ENCODE assay signal across 12 cellular contexts in genomic region chr2:23545391-23545790, GRCh38.
A peak's percentile ranks its signal among the peaks of the same experiment; 100 is the strongest.
DNase-seq lines count a peak whose midpoint lies in the region; ATAC-seq and TF ChIP-seq lines count a peak whose summit lies in the region.
"Had no signal": no experiment of that assay in that cellular context is flagged by ENCODE, and none has a peak within 500 bp of the region (broad histone marks: within the 10 kb centered on the region; RNA-seq: fewer than 3 reads in every experiment).

No MANE protein-coding gene starts in this region.

- H3K27me3 ChIP-seq in H7 (ENCODE audit: control insufficient read depth, insufficient read depth, low read length), result no peaks in the 10 kb centered on the region

- no peaks in the 10 kb centered on the region for H3K9me3 Mint-ChIP-seq in activated CD4-positive, alpha-beta memory T cell treated with anti-CD3 and anti-CD28 coated beads, Interleukin-2, amount 10 ng/mL, durations not matched to agents 7 days and 5 days
- H3K9me3 Mint-ChIP-seq: activated T-helper 2 cell treated with anti-CD3 and anti-CD28 coated beads, Interferon-gamma antibody, Interleukin-2, Interleukin-4, amounts not matched to agents 10 μg/mL and 5 μg/mL and 100 μg/mL, durations not matched to agents 14 hours and 24 hours and 36 hours; naive B cell; stimulated activated naive B cell treated with anti-CD40 and anti-IgM and Interleukin-4, amounts not matched to agents 10 μg/mL and 1 μg/mL and 100 μg/mL, for 72 hours had no signal

- DNase-seq in AML-193 (lab: John Stamatoyannopoulos, UW) (peak; percentile 49 to 59), H7 (peak; percentile 45), kidney tubule cell (ENCODE audit: low spot score) (peak; percentile 77), NOMO-1 treated with DMSO at 0.1 percent for 48 hours (lab: John Stamatoyannopoulos, UW; ENCODE audit: unreplicated experiment) (no peak)
- no peak for DNase-seq in activated CD4-positive, alpha-beta memory T cell treated with anti-CD3 and anti-CD28 coated beads, Interleukin-2, amount 10 ng/mL, durations not matched to agents 7 days and 5 days
- DNase-seq: GF-D8; naive B cell; NCI-H774; stimulated activated naive B cell treated with anti-CD40 and anti-IgM and Interleukin-4, amounts not matched to agents 10 μg/mL and 1 μg/mL and 100 μg/mL, for 72 hours had no signal

- H3K4me3 Mint-ChIP-seq in activated CD4-positive, alpha-beta memory T cell treated with anti-CD3 and anti-CD28 coated beads, Interleukin-2, amount 10 ng/mL, durations not matched to agents 7 days and 5 days, result no peak overlapping the region
- H3K4me3 Mint-ChIP-seq: naive B cell; stimulated activated naive B cell treated with anti-CD40 and anti-IgM and Interleukin-4, amounts not matched to agents 10 μg/mL and 1 μg/mL and 100 μg/mL, for 72 hours had no signal

- CTCF ChIA-PET in activated CD4-positive, alpha-beta memory T cell treated with anti-CD3 and anti-CD28 coated beads, Interleukin-2, amount 10 ng/mL, durations not matched to agents 7 days and 5 days (lab: Charles Lee), result interaction anchor here (1.3 kb wide), 1 partner anchor 13 kb away, joined by 3 read pairs; no protein-coding TSS in a partner anchor

- peaks cover 4% of the 10 kb centered on the region for H3K27me3 Mint-ChIP-seq in activated CD4-positive, alpha-beta memory T cell treated with anti-CD3 and anti-CD28 coated beads, Interleukin-2, amount 10 ng/mL, durations not matched to agents 7 days and 5 days

- no peaks in the 10 kb centered on the region for H3K4me1 Mint-ChIP-seq in activated CD4-positive, alpha-beta memory T cell treated with anti-CD3 and anti-CD28 coated beads, Interleukin-2, amount 10 ng/mL, durations not matched to agents 7 days and 5 days
- H3K4me1 Mint-ChIP-seq: stimulated activated naive B cell treated with anti-CD40 and anti-IgM and Interleukin-4, amounts not matched to agents 10 μg/mL and 1 μg/mL and 100 μg/mL, for 72 hours had no signal

- no peaks in the 10 kb centered on the region for H3K36me3 ChIP-seq in H7 (replicated peaks; ENCODE audit: control insufficient read depth, insufficient read depth, low read length)

- POLR2A ChIA-PET in activated CD4-positive, alpha-beta memory T cell treated with anti-CD3 and anti-CD28 coated beads, Interleukin-2, amount 10 ng/mL, durations not matched to agents 7 days and 5 days (lab: Charles Lee), result no interaction called here

- H3K27ac Mint-ChIP-seq in activated CD4-positive, alpha-beta memory T cell treated with anti-CD3 and anti-CD28 coated beads, Interleukin-2, amount 10 ng/mL, durations not matched to agents 7 days and 5 days, result no peak overlapping the region
- H3K27ac Mint-ChIP-seq: activated T-helper 2 cell treated with anti-CD3 and anti-CD28 coated beads, Interferon-gamma antibody, Interleukin-2, Interleukin-4, amounts not matched to agents 10 μg/mL and 5 μg/mL and 100 μg/mL, durations not matched to agents 14 hours and 24 hours and 36 hours; naive B cell; stimulated activated naive B cell treated with anti-CD40 and anti-IgM and Interleukin-4, amounts not matched to agents 10 μg/mL and 1 μg/mL and 100 μg/mL, for 72 hours had no signal

- H3K36me3 Mint-ChIP-seq in activated CD4-positive, alpha-beta memory T cell treated with anti-CD3 and anti-CD28 coated beads, Interleukin-2, amount 10 ng/mL, durations not matched to agents 7 days and 5 days (ENCODE audit: low read depth), result no peaks in the 10 kb centered on the region
- H3K36me3 Mint-ChIP-seq: naive B cell; stimulated activated naive B cell treated with anti-CD40 and anti-IgM and Interleukin-4, amounts not matched to agents 10 μg/mL and 1 μg/mL and 100 μg/mL, for 72 hours had no signal

- ATAC-seq in SK-N-SH treated with all-trans-retinoic acid at 6 μM for 48 hours, result peak; percentile 75
- ATAC-seq in GM19023 (IDR thresholded peaks at IDR 0.05; ENCODE audit: unreplicated experiment), result no peak

- no peak overlapping the region for H3K4me3 ChIP-seq in H7 (ENCODE audit: insufficient read depth, low read depth, low read length)

TF ChIP-seq in SK-N-SH treated with all-trans-retinoic acid at 6 μM for 48 hours, 23 proteins besides CTCF, POLR2A, EP300 and RAD21:
- no peak for TF ChIP-seq ZNF8 (CRISPR knock-in tag; IDR thresholded peaks at IDR 0.05)
- TF ChIP-seq RARB (CRISPR knock-in tag; IDR thresholded peaks at IDR 0.05), result no peak
- TF ChIP-seq ZFP30 (CRISPR knock-in tag; IDR thresholded peaks at IDR 0.05), result no peak
- TF ChIP-seq ZNF70 (CRISPR knock-in tag; IDR thresholded peaks at IDR 0.05), result no peak
- TF ChIP-seq CSRNP3 (CRISPR knock-in tag; IDR thresholded peaks at IDR 0.05), result no peak
- no peak for TF ChIP-seq ARNTL (CRISPR knock-in tag; IDR thresholded peaks at IDR 0.05; ENCODE audit: borderline replicate concordance, low read depth)
- TF ChIP-seq BACH2 (CRISPR knock-in tag; IDR thresholded peaks at IDR 0.05; ENCODE audit: borderline replicate concordance), result no peak
- TF ChIP-seq ZFP3 (CRISPR knock-in tag; IDR thresholded peaks at IDR 0.05), result no peak
- no peak for TF ChIP-seq ZNF565 (CRISPR knock-in tag; conservative IDR thresholded peaks at IDR 0.05; ENCODE audit: low read depth)
- no peak for TF ChIP-seq POU6F1 (CRISPR knock-in tag; IDR thresholded peaks at IDR 0.05; ENCODE audit: borderline replicate concordance, low read depth)
- TF ChIP-seq ISL1 (CRISPR knock-in tag; IDR thresholded peaks at IDR 0.05), result no peak
- no peak for TF ChIP-seq PATZ1 (CRISPR knock-in tag; IDR thresholded peaks at IDR 0.05; ENCODE audit: borderline replicate concordance)
- no peak for TF ChIP-seq CSDC2 (CRISPR knock-in tag; IDR thresholded peaks at IDR 0.05)
- no peak for TF ChIP-seq ESRRG (CRISPR knock-in tag; IDR thresholded peaks at IDR 0.05)

Comparison
In these comparisons a context has a peak if more than half of its experiments do, and no peak if none do; other contexts are left out.
1. DNase-seq: peak in AML-193 (2 of 2), H7 (single experiment) and kidney tubule cell (single experiment); none in activated CD4-positive, alpha-beta memory T cell treated with anti-CD3 and anti-CD28 coated beads, Interleukin-2, amount 10 ng/mL, durations not matched to agents 7 days and 5 days (single experiment) and NOMO-1 treated with DMSO at 0.1 percent for 48 hours (single experiment).